22 cellular contexts compared by ENCODE assay signal in the genomic region with DNA sequence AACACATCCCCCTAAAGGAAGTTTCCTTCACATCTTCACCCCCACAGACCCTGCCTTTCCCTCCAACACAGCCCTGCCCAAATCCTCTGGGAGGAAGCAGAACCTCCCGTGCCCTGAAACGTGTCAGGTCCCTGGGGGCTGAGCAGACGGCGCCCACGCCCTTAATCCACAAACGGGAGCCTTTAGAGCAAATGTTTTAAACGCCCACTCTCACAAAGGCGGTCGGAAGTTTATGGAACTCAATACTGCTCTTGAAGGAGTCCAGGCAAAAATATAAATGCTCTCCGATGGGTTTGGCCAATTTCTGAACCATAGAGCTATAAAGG.
DNase-seq lines count a peak whose midpoint lies in the region; ATAC-seq and TF ChIP-seq lines count a peak whose summit lies in the region.
"Had no signal": no experiment of that assay in that cellular context is flagged by ENCODE, and none has a peak within 500 bp of the region (broad histone marks: within the 10 kb centered on the region; RNA-seq: fewer than 3 reads in every experiment).

No MANE protein-coding gene starts in this region.

- H3K4me2 ChIP-seq in BLaER1, result peak overlapping the region; percentile 85
- peak overlapping the region; percentile 28 for H3K4me2 ChIP-seq in smooth muscle cell

- H3K4me1 Mint-ChIP-seq in neural crest cell, result peaks cover 15% of the 10 kb centered on the region
- no peaks in the 10 kb centered on the region for H3K4me1 Mint-ChIP-seq in activated CD4-positive, alpha-beta memory T cell treated with anti-CD3 and anti-CD28 coated beads for 36 hours (ENCODE audit: low read depth)
- H3K4me1 Mint-ChIP-seq: B cell had no signal

- TF ChIP-seq POLR2A in ovary (IDR thresholded peaks at IDR 0.05), result no peak

- peak overlapping the region; percentile 69 for H2AFZ ChIP-seq in smooth muscle cell (ENCODE audit: low read depth)

- H3K9ac ChIP-seq in BLaER1 (peak overlapping the region; percentile 17; the same call in 1 of the 2 replicates), smooth muscle cell (ENCODE audit: low read depth) (no peak overlapping the region)

- H3K27ac ChIP-seq in BLaER1 (peak overlapping the region; percentile 56), smooth muscle cell (ENCODE audit: low read depth) (no peak overlapping the region), ovary (no peak overlapping the region)
- H3K27ac ChIP-seq: HL-60, Peyer's patch had no signal

- 39% methylated on average over 10 of the region's 10 CpGs for WGBS in smooth muscle cell (ENCODE audit: low lambda C conversion rate)
- 18 to 29% (median 21%) methylated on average over 10 of the region's 10 CpGs for WGBS in ovary, 3 donors

- H3K27me3 ChIP-seq in BLaER1 (no peaks in the 10 kb centered on the region), smooth muscle cell (ENCODE audit: low read depth) (no peaks in the 10 kb centered on the region), ovary (no peaks in the 10 kb centered on the region)
- H3K27me3 ChIP-seq: Peyer's patch had no signal

- H3K36me3 ChIP-seq in BLaER1 (no peaks in the 10 kb centered on the region), smooth muscle cell (ENCODE audit: low read depth) (no peaks in the 10 kb centered on the region), ovary (no peaks in the 10 kb centered on the region)
- H3K36me3 ChIP-seq: Peyer's patch had no signal

- H3K9me3 Mint-ChIP-seq in neural crest cell, result peaks cover 34% of the 10 kb centered on the region
- H3K9me3 Mint-ChIP-seq in activated CD4-positive, alpha-beta memory T cell treated with anti-CD3 and anti-CD28 coated beads for 36 hours, result peaks cover 5% of the 10 kb centered on the region

- CTCF ChIA-PET in activated CD4-positive, alpha-beta memory T cell treated with anti-CD3 and anti-CD28 coated beads for 36 hours (lab: Charles Lee), result no interaction called here

- H4K20me1 ChIP-seq in BLaER1, result no peaks in the 10 kb centered on the region
- no peaks in the 10 kb centered on the region for H4K20me1 ChIP-seq in smooth muscle cell (ENCODE audit: low read depth)

- intact Hi-C loops in ovary (cut with DNase I), result no loop called here
- intact Hi-C loops in activated CD4-positive, alpha-beta memory T cell treated with anti-CD3 and anti-CD28 coated beads for 36 hours (cut with micrococcal nuclease), result no loop called here

- peak overlapping the region; percentile 12; the same call in 1 of the 2 replicates for H3K4me3 ChIP-seq in BLaER1
- no peak overlapping the region for H3K4me3 ChIP-seq in smooth muscle cell
- H3K4me3 ChIP-seq in ovary, result no peak overlapping the region
- H3K4me3 ChIP-seq: Peyer's patch had no signal

- H3K4me1 ChIP-seq in BLaER1 (peaks cover 27% of the 10 kb centered on the region), smooth muscle cell (ENCODE audit: low read depth) (no peaks in the 10 kb centered on the region), ovary (ENCODE audit: insufficient read depth) (peaks cover 2% of the 10 kb centered on the region)
- H3K4me1 ChIP-seq: Peyer's patch had no signal

- H3K27ac Mint-ChIP-seq in neural crest cell (ENCODE audit: unreplicated experiment), result peak overlapping the region; percentile 84
- H3K27ac Mint-ChIP-seq in activated CD4-positive, alpha-beta memory T cell treated with anti-CD3 and anti-CD28 coated beads for 36 hours, result no peak overlapping the region
- H3K27ac Mint-ChIP-seq: B cell had no signal

- peak; percentile 63 for DNase-seq in COLO829 (ENCODE audit: low spot score)
- no peak for DNase-seq in neural crest cell (ENCODE audit: low read depth, low spot score)
- no peak for DNase-seq in smooth muscle cell (lab: John Stamatoyannopoulos, UW; ENCODE audit: unreplicated experiment)
- no peak for DNase-seq in ovary
- no peak for DNase-seq in stimulated activated CD4-positive, alpha-beta T cell treated with anti-CD3 and anti-CD28 coated beads, Interleukin-1b, Interleukin-23, amount 100 ng/mL, for 48 hours
- DNase-seq in activated CD4-positive, alpha-beta memory T cell treated with anti-CD3 and anti-CD28 coated beads for 36 hours, result no peak
- DNase-seq: DMS153, DND-41, NCI-H1092, NCI-H1436, NCI-H187, NCI-H2081 treated with DMSO at 0.1 percent for 48 hours, NCI-H2171, NCI-H226, NCI-H510A, NCI-H69, SIG-M5 had no signal

- no peaks in the 10 kb centered on the region for H3F3A ChIP-seq in smooth muscle cell (ENCODE audit: low read depth)

- H3K9me3 ChIP-seq in BLaER1 (peaks cover 10% of the 10 kb centered on the region), smooth muscle cell (replicated peaks; ENCODE audit: low read depth) (no peaks in the 10 kb centered on the region), ovary (no peaks in the 10 kb centered on the region)
- H3K9me3 ChIP-seq: Peyer's patch had no signal

- no peak overlapping the region for H3K4me3 Mint-ChIP-seq in neural crest cell
- H3K4me3 Mint-ChIP-seq in activated CD4-positive, alpha-beta memory T cell treated with anti-CD3 and anti-CD28 coated beads for 36 hours, result no peak overlapping the region
- H3K4me3 Mint-ChIP-seq: B cell had no signal

- H3K36me3 Mint-ChIP-seq in neural crest cell (ENCODE audit: low read depth), result peaks cover 30% of the 10 kb centered on the region
- no peaks in the 10 kb centered on the region for H3K36me3 Mint-ChIP-seq in activated CD4-positive, alpha-beta memory T cell treated with anti-CD3 and anti-CD28 coated beads for 36 hours

- ATAC-seq in GM19463 (IDR thresholded peaks at IDR 0.05; ENCODE audit: unreplicated experiment), result no peak

- POLR2A ChIA-PET in activated CD4-positive, alpha-beta memory T cell treated with anti-CD3 and anti-CD28 coated beads for 36 hours (lab: Charles Lee), result no interaction called here

- no peaks in the 10 kb centered on the region for H3K27me3 Mint-ChIP-seq in neural crest cell (ENCODE audit: low read depth)
- H3K27me3 Mint-ChIP-seq in activated CD4-positive, alpha-beta memory T cell treated with anti-CD3 and anti-CD28 coated beads for 36 hours, result peaks cover 13% of the 10 kb centered on the region

- no peaks in the 10 kb centered on the region for H3K79me2 ChIP-seq in smooth muscle cell (ENCODE audit: low read depth)

- TF ChIP-seq EP300 in ovary (IDR thresholded peaks at IDR 0.05), result no peak

- no peak for TF ChIP-seq CTCF in neural crest cell (conservative IDR thresholded peaks at IDR 0.05)
- TF ChIP-seq CTCF in smooth muscle cell (IDR thresholded peaks at IDR 0.05; ENCODE audit: borderline replicate concordance, insufficient read depth, poor library complexity, severe bottlenecking), result no peak
- TF ChIP-seq CTCF in ovary (IDR thresholded peaks at IDR 0.05), result no peak
